In genomic region chrX:93538575-93538974, GRCh38 we compare ENCODE assay signal across 13 cellular contexts.
DNase-seq lines count a peak whose midpoint lies in the region; ATAC-seq, FAIRE-seq and TF ChIP-seq lines count a peak whose summit lies in the region.
"Had no signal": no experiment of that assay in that cellular context is flagged by ENCODE, and none has a peak within 500 bp of the region (broad histone marks: within the 10 kb centered on the region; RNA-seq: fewer than 3 reads in every experiment).

No MANE protein-coding gene starts in this region.

- no peaks in the 10 kb centered on the region for H4K20me1 ChIP-seq in SK-N-SH (ENCODE audit: insufficient read depth)
- H4K20me1 ChIP-seq in OCI-LY3 (ENCODE audit: insufficient read depth, low read length), result no peaks in the 10 kb centered on the region
- H4K20me1 ChIP-seq: BLaER1 treated with 17β-estradiol and CSF1 and Interleukin-3, amounts not matched to agents 10 nM and 100 nM had no signal

- H3K79me2 ChIP-seq in SK-N-SH (ENCODE audit: insufficient read depth) (no peaks in the 10 kb centered on the region), OCI-LY3 (ENCODE audit: low read length) (no peaks in the 10 kb centered on the region)

- POLR2A ChIA-PET in SK-N-SH (lab: Yijun Ruan, JAX), result no interaction called here

- no peaks in the 10 kb centered on the region for H3K27me3 ChIP-seq in SK-N-SH (ENCODE audit: insufficient read depth)
- H3K27me3 ChIP-seq in OCI-LY3 (ENCODE audit: low read depth, low read length), result no peaks in the 10 kb centered on the region
- H3K27me3 ChIP-seq in gastroesophageal sphincter, result no peaks in the 10 kb centered on the region

- no peaks in the 10 kb centered on the region for H3K9me2 ChIP-seq in SK-N-SH

- TF ChIP-seq EP300 in SK-N-SH (IDR thresholded peaks at IDR 0.05; ENCODE audit: borderline replicate concordance in 1 of 2, low read depth in 1 of 2, low read length in 1 of 2) (no peak), gastroesophageal sphincter (IDR thresholded peaks at IDR 0.05) (no peak)

- H3K4me1 ChIP-seq in SK-N-SH (ENCODE audit: control insufficient read depth in 1 of 2, insufficient read depth in 2 of 2, low read depth in 1 of 2, low read length in 1 of 2), result no peaks in the 10 kb centered on the region
- no peaks in the 10 kb centered on the region for H3K4me1 ChIP-seq in OCI-LY3 (ENCODE audit: low read length)
- H3K4me1 ChIP-seq in gastroesophageal sphincter, result no peaks in the 10 kb centered on the region
- H3K4me1 ChIP-seq: BLaER1 treated with 17β-estradiol and CSF1 and Interleukin-3, amounts not matched to agents 10 nM and 100 nM had no signal

- H3K4me2 ChIP-seq in SK-N-SH (no peak overlapping the region), OCI-LY3 (ENCODE audit: low read length) (peak overlapping the region; percentile 59)
- H3K4me2 ChIP-seq: BLaER1 treated with 17β-estradiol and CSF1 and Interleukin-3, amounts not matched to agents 10 nM and 100 nM had no signal

- ATAC-seq in SK-N-SH treated with all-trans-retinoic acid at 6 μM for 48 hours (no peak), gastroesophageal sphincter (no peak)
- ATAC-seq: left ventricle myocardium superior had no signal

- CTCF ChIA-PET in SK-N-SH (lab: Yijun Ruan, JAX), result interaction anchor here (0.6 to 2.7 kb wide), 9 partner anchors 9 to 125 kb away, joined by 3 to 12 read pairs (median 4); no protein-coding TSS in a partner anchor

- DNase-seq in SK-N-SH, result peak; percentile 4
- no peak for DNase-seq in fibroblast of the aortic adventitia (ENCODE audit: low read depth)
- DNase-seq in urothelium cell line (ENCODE audit: low spot score), result peak; percentile 4
- DNase-seq in NCI-H2081 (lab: John Stamatoyannopoulos, UW), result no peak
- DNase-seq in stimulated activated CD4-positive, alpha-beta T cell treated with anti-CD3 and anti-CD28 coated beads, Interleukin-4, amount 100 ng/mL, for 4 hours, result no peak
- DNase-seq: activated naive CD4-positive, alpha-beta T cell treated with anti-CD3 and anti-CD28 coated beads, Interleukin-2, amount 50 U/mL, for 16 hours; left ventricle myocardium superior had no signal

- no peaks in the 10 kb centered on the region for H3F3A ChIP-seq in SK-N-SH (replicated peaks; ENCODE audit: insufficient read depth)

- TF ChIP-seq POLR2A in gastroesophageal sphincter (IDR thresholded peaks at IDR 0.05), result no peak

- H3K9me3 ChIP-seq in SK-N-SH, result no peaks in the 10 kb centered on the region
- no peaks in the 10 kb centered on the region for H3K9me3 ChIP-seq in OCI-LY3 (ENCODE audit: insufficient read depth, low read length)
- no peaks in the 10 kb centered on the region for H3K9me3 ChIP-seq in gastroesophageal sphincter
- H3K9me3 ChIP-seq: BLaER1 treated with 17β-estradiol and CSF1 and Interleukin-3, amounts not matched to agents 10 nM and 100 nM had no signal

- H2AFZ ChIP-seq in SK-N-SH (ENCODE audit: low read depth) (no peak overlapping the region), OCI-LY3 (ENCODE audit: low read depth, low read length) (peak overlapping the region; percentile 57; the same call in 1 of the 2 replicates)

- no peak overlapping the region for H3K4me3 ChIP-seq in SK-N-SH (ENCODE audit: low read depth in 2 of 2, low read length in 1 of 2)
- H3K4me3 ChIP-seq in OCI-LY3 (ENCODE audit: low read length), result 0 out of 2 replicates have a peak overlapping the region, but pooled peaks have one; percentile 5
- H3K4me3 ChIP-seq in fibroblast of the aortic adventitia (ENCODE audit: low read depth, low read length), result no peak overlapping the region
- no peak overlapping the region for H3K4me3 ChIP-seq in gastroesophageal sphincter
- H3K4me3 ChIP-seq: BLaER1 treated with 17β-estradiol and CSF1 and Interleukin-3, amounts not matched to agents 10 nM and 100 nM had no signal

- H3K36me3 ChIP-seq in SK-N-SH (replicated peaks in 1 of 2; ENCODE audit: control insufficient read depth in 1 of 2, insufficient read depth in 2 of 2, low read length in 1 of 2) (no peaks in the 10 kb centered on the region), OCI-LY3 (replicated peaks; ENCODE audit: low read depth, low read length) (no peaks in the 10 kb centered on the region), gastroesophageal sphincter (no peaks in the 10 kb centered on the region)
- H3K36me3 ChIP-seq: BLaER1 treated with 17β-estradiol and CSF1 and Interleukin-3, amounts not matched to agents 10 nM and 100 nM had no signal

- FAIRE-seq in urothelium cell line (lab: Jason Lieb, UNC), result no peak

- TF ChIP-seq RAD21 in SK-N-SH (IDR thresholded peaks at IDR 0.05; ENCODE audit: low read length), result peak; percentile 65

- no peak overlapping the region for H3K27ac ChIP-seq in SK-N-SH (ENCODE audit: low read depth in 2 of 2, low read length in 1 of 2)
- H3K27ac ChIP-seq in OCI-LY3 (ENCODE audit: low read length), result no peak overlapping the region
- no peak overlapping the region for H3K27ac ChIP-seq in gastroesophageal sphincter
- H3K27ac ChIP-seq: BLaER1 treated with 17β-estradiol and CSF1 and Interleukin-3, amounts not matched to agents 10 nM and 100 nM; epithelial cell of prostate; HL-60 had no signal

- TF ChIP-seq CTCF in SK-N-SH (IDR thresholded peaks at IDR 0.05) (peak; percentile 69), OCI-LY3 (IDR thresholded peaks at IDR 0.05; ENCODE audit: low read depth, low read length) (peak; percentile 56), fibroblast of the aortic adventitia (IDR thresholded peaks at IDR 0.05; ENCODE audit: insufficient read depth, low read length) (peak; percentile 19), gastroesophageal sphincter (IDR thresholded peaks at IDR 0.05) (peak in 2 of 4 experiments; percentile 9 to 33)

- H3K9ac ChIP-seq in SK-N-SH (no peak overlapping the region), OCI-LY3 (ENCODE audit: low read length) (no peak overlapping the region)
- H3K9ac ChIP-seq: BLaER1 treated with 17β-estradiol and CSF1 and Interleukin-3, amounts not matched to agents 10 nM and 100 nM had no signal

- 15% methylated on average over 3 of the region's 3 CpGs for WGBS in SK-N-SH (ENCODE audit: low lambda C conversion rate)
- 67 to 85% methylated on average over 1 to 3 of the region's 3 CpGs for WGBS in gastroesophageal sphincter (ENCODE audit: low coverage in 1 of 2), 2 donors

TF ChIP-seq in SK-N-SH, 30 proteins besides CTCF, POLR2A, EP300 and RAD21:
- TF ChIP-seq NRF1 (IDR thresholded peaks at IDR 0.05; ENCODE audit: low read depth, low read length), result no peak
- TF ChIP-seq EZH2phosphoT487 (IDR thresholded peaks at IDR 0.05; ENCODE audit: borderline replicate concordance, low read depth), result no peak
- TF ChIP-seq POLR2AphosphoS5 (IDR thresholded peaks at IDR 0.05; ENCODE audit: low read depth, low read length), result no peak
- TF ChIP-seq JUND (IDR thresholded peaks at IDR 0.05), result no peak

TF ChIP-seq in SK-N-SH treated with all-trans-retinoic acid at 6 μM for 48 hours, 23 proteins besides CTCF, POLR2A, EP300 and RAD21:
- TF ChIP-seq CSDC2 (CRISPR knock-in tag; IDR thresholded peaks at IDR 0.05), result no peak
- TF ChIP-seq ZFP30 (CRISPR knock-in tag; IDR thresholded peaks at IDR 0.05), result no peak
- TF ChIP-seq ZNF8 (CRISPR knock-in tag; IDR thresholded peaks at IDR 0.05), result no peak
- TF ChIP-seq ISL1 (CRISPR knock-in tag; IDR thresholded peaks at IDR 0.05), result no peak
- no peak for TF ChIP-seq SNAI2 (CRISPR knock-in tag; IDR thresholded peaks at IDR 0.05)
- no peak for TF ChIP-seq ZC3H10 (CRISPR knock-in tag; IDR thresholded peaks at IDR 0.05)
- no peak for TF ChIP-seq RARB (CRISPR knock-in tag; IDR thresholded peaks at IDR 0.05)
- TF ChIP-seq BACH2 (CRISPR knock-in tag; IDR thresholded peaks at IDR 0.05; ENCODE audit: borderline replicate concordance), result no peak
- TF ChIP-seq TOX (CRISPR knock-in tag; IDR thresholded peaks at IDR 0.05; ENCODE audit: borderline replicate concordance), result no peak
- TF ChIP-seq ZFP3 (CRISPR knock-in tag; IDR thresholded peaks at IDR 0.05), result no peak

Comparison
In these comparisons a context has a peak if more than half of its experiments do, and no peak if none do; other contexts are left out.
1. DNase-seq: peak in SK-N-SH (single experiment) and urothelium cell line (single experiment); none in fibroblast of the aortic adventitia (single experiment), NCI-H2081 (0 of 2) and stimulated activated CD4-positive, alpha-beta T cell treated with anti-CD3 and anti-CD28 coated beads, Interleukin-4, amount 100 ng/mL, for 4 hours (0 of 2).